14 cellular contexts compared by ENCODE assay signal in genomic region chr2:217948897-217949296, GRCh38. TPM values are rescaled to one million over a fixed set of nuclear protein-coding genes. Genes with fewer than 3 reads are reported as not detected.
"Had no signal": no experiment of that assay in that cellular context is flagged by ENCODE, and none has a peak within 500 bp of the region (broad histone marks: within the 10 kb centered on the region; RNA-seq: fewer than 3 reads in every experiment).

No MANE protein-coding gene starts in this region.

- H3K4me3 Mint-ChIP-seq: naive thymus-derived CD4-positive, alpha-beta T cell; stimulated activated naive CD8-positive, alpha-beta T cell treated with anti-CD3 and anti-CD28 coated beads, Interleukin-15, amount 100 ng/mL, for 72 hours; T-helper 17 cell had no signal

- H3K36me3 Mint-ChIP-seq: naive thymus-derived CD4-positive, alpha-beta T cell had no signal

- H3K9me3 Mint-ChIP-seq: naive thymus-derived CD4-positive, alpha-beta T cell; stimulated activated naive CD8-positive, alpha-beta T cell treated with anti-CD3 and anti-CD28 coated beads, Interleukin-15, amount 100 ng/mL, for 72 hours had no signal

- H3K9me3 ChIP-seq: heart right ventricle, psoas muscle, right lobe of liver, thoracic aorta had no signal

- H3K36me3 ChIP-seq: heart right ventricle, right lobe of liver, thoracic aorta, WERI-Rb-1 had no signal

- H3K27ac ChIP-seq: epithelial cell of prostate, psoas muscle, right lobe of liver, WERI-Rb-1 had no signal

- H3K27me3 ChIP-seq: heart right ventricle, right lobe of liver had no signal

- ATAC-seq: heart right ventricle; naive thymus-derived CD4-positive, alpha-beta T cell; psoas muscle; right lobe of liver; T-helper 17 cell had no signal

- DNase-seq: activated naive CD4-positive, alpha-beta T cell treated with Interleukin-2 at 50 U/mL for 16 hours; heart right ventricle; left cardiac atrium; naive thymus-derived CD4-positive, alpha-beta T cell; occipital lobe; psoas muscle; stimulated activated CD4-positive, alpha-beta T cell treated with anti-CD3 and anti-CD28 coated beads, Interleukin-1b, Interleukin-23, amount 100 ng/mL, for 48 hours; stimulated activated naive CD8-positive, alpha-beta T cell treated with anti-CD3 and anti-CD28 coated beads, Interleukin-15, amount 100 ng/mL, for 72 hours; WERI-Rb-1 had no signal

- H3K4me3 ChIP-seq: heart right ventricle, lung, psoas muscle, right lobe of liver, thoracic aorta had no signal

- H3K4me1 Mint-ChIP-seq: stimulated activated naive CD8-positive, alpha-beta T cell treated with anti-CD3 and anti-CD28 coated beads, Interleukin-15, amount 100 ng/mL, for 72 hours had no signal

- H3K27ac Mint-ChIP-seq: naive thymus-derived CD4-positive, alpha-beta T cell; stimulated activated naive CD8-positive, alpha-beta T cell treated with anti-CD3 and anti-CD28 coated beads, Interleukin-15, amount 100 ng/mL, for 72 hours; T-helper 17 cell had no signal

RNA-seq across cellular contexts. Expression of gene TNS1, which starts 53.9 kb away (rescaled TPM):
- polyA plus RNA-seq: naive thymus-derived CD4-positive, alpha-beta T cell had no signal
